8 cellular contexts compared by ENCODE assay signal in genomic region chr1:185734929-185735666, GRCh38. TPM values are rescaled to one million over a fixed set of nuclear protein-coding genes. Genes with fewer than 3 reads are reported as not detected.
DNase-seq lines count a peak whose midpoint lies in the region; ATAC-seq and TF ChIP-seq lines count a peak whose summit lies in the region.

No MANE protein-coding gene starts in this region.

- WGBS in gastroesophageal sphincter (ENCODE audit: low coverage in 1 of 2), 2 donors, result 7 to 17% methylated on average over 9 of the region's 9 CpGs

- peak; percentile 27 for ATAC-seq in GM18520 (IDR thresholded peaks at IDR 0.05; ENCODE audit: unreplicated experiment)
- ATAC-seq in gastroesophageal sphincter, result no peak
- no peak for ATAC-seq in HG02981 (IDR thresholded peaks at IDR 0.05; ENCODE audit: unreplicated experiment)
- no peak for ATAC-seq in GM21825 (IDR thresholded peaks at IDR 0.05; ENCODE audit: unreplicated experiment)
- no peak for ATAC-seq in GM19397 (IDR thresholded peaks at IDR 0.05; ENCODE audit: unreplicated experiment)

- H3K36me3 ChIP-seq in SK-N-MC (ENCODE audit: insufficient read depth, low read length), result peaks cover 41% of the 10 kb centered on the region
- H3K36me3 ChIP-seq in gastroesophageal sphincter, result no peaks in the 10 kb centered on the region

- H3K9me3 ChIP-seq in SK-N-MC (ENCODE audit: low read depth, low read length) (peaks cover 16% of the 10 kb centered on the region; the same call in 1 of the 2 replicates), gastroesophageal sphincter (peaks cover 0 to 10% (median 0%) of the 10 kb centered on the region in 3 donors)

- H3K27me3 ChIP-seq in gastroesophageal sphincter, result no peaks in the 10 kb centered on the region

- TF ChIP-seq POLR2A in gastroesophageal sphincter (IDR thresholded peaks at IDR 0.05), result no peak

- TF ChIP-seq EP300 in gastroesophageal sphincter (IDR thresholded peaks at IDR 0.05), result no peak

- H3K27ac ChIP-seq in SK-N-MC, result peak overlapping the region; percentile 86
- peak overlapping the region; percentile 90 to 94 (median 92) for H3K27ac ChIP-seq in gastroesophageal sphincter

- peaks cover 0 to 34% (median 3%) of the 10 kb centered on the region in 3 donors for H3K4me1 ChIP-seq in gastroesophageal sphincter

- peak overlapping the region; percentile 94 for H3K4me3 ChIP-seq in SK-N-MC
- H3K4me3 ChIP-seq in gastroesophageal sphincter, result peak overlapping the region; percentile 60 to 81
- H3K4me3 ChIP-seq in retinal pigment epithelial cell (ENCODE audit: low read length), result peak overlapping the region; percentile 64

- DNase-seq in SK-N-MC (ENCODE audit: low read depth, low spot score), result no peak
- DNase-seq in retinal pigment epithelial cell (ENCODE audit: low read depth), result no peak
- DNase-seq in activated CD8-positive, alpha-beta memory T cell treated with anti-CD3 and anti-CD28 coated beads, Interleukin-2, amount 50 U/mL, for 48 hours, result no peak

- TF ChIP-seq CTCF in gastroesophageal sphincter (IDR thresholded peaks at IDR 0.05) (no peak), retinal pigment epithelial cell (conservative IDR thresholded peaks at IDR 0.05; ENCODE audit: low read depth, low read length) (no peak)

- H3K9ac ChIP-seq in SK-N-MC (ENCODE audit: insufficient read length), result peak overlapping the region; percentile 86

RNA-seq across cellular contexts. Expression of gene HMCN1, which starts 0.9 kb away (rescaled TPM):
- total RNA-seq in gastroesophageal sphincter, result 10 to 100 TPM; 11.6 to 95.9 (median 78.6) TPM
